18 cellular contexts compared by ENCODE assay signal in the genomic region with DNA sequence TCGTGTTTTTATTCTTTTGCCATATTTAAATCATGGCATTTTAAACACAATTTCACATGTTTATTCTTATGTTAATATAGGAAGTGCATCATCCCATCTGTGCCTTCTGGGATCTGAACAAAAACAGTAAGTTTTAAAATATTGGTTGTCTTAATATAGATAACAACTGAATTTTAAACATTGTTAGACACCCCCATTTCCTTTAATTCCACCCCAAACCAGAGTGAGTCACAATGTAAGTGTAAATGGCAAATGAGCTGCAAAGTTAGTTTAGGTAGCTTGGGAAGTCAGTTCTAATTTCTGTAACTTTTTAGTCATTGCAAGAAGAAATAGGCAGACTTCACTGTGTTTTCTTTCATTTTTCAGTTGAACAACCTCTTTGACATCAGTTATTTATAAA.
A peak's percentile ranks its signal among the peaks of the same experiment; 100 is the strongest.
DNase-seq lines count a peak whose midpoint lies in the region; ATAC-seq, FAIRE-seq and TF ChIP-seq lines count a peak whose summit lies in the region.
"Had no signal": no experiment of that assay in that cellular context is flagged by ENCODE, and none has a peak within 500 bp of the region (broad histone marks: within the 10 kb centered on the region; RNA-seq: fewer than 3 reads in every experiment).

No MANE protein-coding gene starts in this region.

- H3F3A ChIP-seq in SK-N-SH (replicated peaks; ENCODE audit: insufficient read depth): peaks cover 49% of the 10 kb centered on the region
- peaks cover 11% of the 10 kb centered on the region for H3F3A ChIP-seq in GM23248 (ENCODE audit: insufficient read depth)
- H3F3A ChIP-seq in PC-3 (ENCODE audit: low read length, unreplicated experiment): no peaks in the 10 kb centered on the region

- CTCF ChIA-PET in SK-N-SH (lab: Yijun Ruan, JAX) (no interaction called here), Panc1 (lab: Charles Lee) (no interaction called here), endothelial cell of umbilical vein (lab: Charles Lee) (interaction anchor here (0.8 to 1.5 kb wide), 4 partner anchors 12 to 102 kb away, joined by 3 to 5 read pairs (median 4); no protein-coding TSS in a partner anchor), PC-3 (lab: Charles Lee) (no interaction called here)

- intact Hi-C loops in Panc1 (cut with micrococcal nuclease; ENCODE audit: unreplicated experiment): no loop called here
- intact Hi-C loops in endothelial cell of umbilical vein (cut with micrococcal nuclease): loop anchor here (10.0 kb wide), 2 partner anchors 435 to 535 kb away; partner anchors contain the start of gene HIVEP2
- intact Hi-C loops in PC-3 (cut with micrococcal nuclease): no loop called here

- no peak for TF ChIP-seq EP300 in SK-N-SH (IDR thresholded peaks at IDR 0.05; ENCODE audit: borderline replicate concordance in 1 of 2, low read depth in 1 of 2, low read length in 1 of 2)

- H3K4me2 ChIP-seq in SK-N-SH (no peak overlapping the region), GM23248 (ENCODE audit: unreplicated experiment) (no peak overlapping the region), endothelial cell of umbilical vein (ENCODE audit: insufficient read depth, low read length) (peak overlapping the region; percentile 85), PC-3 (ENCODE audit: low read length) (no peak overlapping the region)
- H3K4me2 ChIP-seq: A549 had no signal

- no peaks in the 10 kb centered on the region for H3K9me2 ChIP-seq in SK-N-SH
- H3K9me2 ChIP-seq in GM23248 (ENCODE audit: insufficient read depth): no peaks in the 10 kb centered on the region
- no peaks in the 10 kb centered on the region for H3K9me2 ChIP-seq in PC-3 (replicated peaks; ENCODE audit: low read length)

- H3K79me2 ChIP-seq in SK-N-SH (ENCODE audit: insufficient read depth) (peaks cover 8% of the 10 kb centered on the region), GM23248 (ENCODE audit: insufficient read depth) (no peaks in the 10 kb centered on the region), endothelial cell of umbilical vein (ENCODE audit: control insufficient read depth, insufficient read depth, low read length) (peaks cover 2% of the 10 kb centered on the region), PC-3 (ENCODE audit: low read length) (no peaks in the 10 kb centered on the region)

- H3K9me1 ChIP-seq in endothelial cell of umbilical vein (replicated peaks; ENCODE audit: control insufficient read depth, extremely low read depth, insufficient read depth, low read length): no peaks in the 10 kb centered on the region

- H3K9ac ChIP-seq in SK-N-SH (no peak overlapping the region), GM23248 (no peak overlapping the region), endothelial cell of umbilical vein (replicated peaks; ENCODE audit: extremely low read depth, insufficient read depth, low read length) (peak overlapping the region; percentile 48), PC-3 (ENCODE audit: low read length) (no peak overlapping the region)

- 18% methylated on average over 1 of the region's 1 CpG for WGBS in SK-N-SH (ENCODE audit: low lambda C conversion rate)
- WGBS in GM23248 (ENCODE audit: low coverage in 1 of 2, low lambda C conversion rate in 2 of 2, missing lambda C conversion rate in 2 of 2), 2 experiments: 58 to 67% methylated on average over 1 of the region's 1 CpG

- peak; percentile 18 for FAIRE-seq in endothelial cell of umbilical vein (lab: Jason Lieb, UNC)
- FAIRE-seq: A549, D721Med, G401.6, GM12891, H1 had no signal

- H3K27ac ChIP-seq in SK-N-SH (ENCODE audit: low read depth in 2 of 2, low read length in 1 of 2) (peak overlapping the region; percentile 47 to 98; a peak in 3 of 4 replicates), GM23248 (no peak overlapping the region), Panc1 (ENCODE audit: low read length) (peak overlapping the region; percentile 70), endothelial cell of umbilical vein (ENCODE audit: insufficient read depth, low read depth, low read length) (peak overlapping the region; percentile 97), PC-3 (ENCODE audit: low read length) (no peak overlapping the region)
- H3K27ac ChIP-seq: 22Rv1, A549, C4-2B had no signal

- H4K20me1 ChIP-seq in SK-N-SH (ENCODE audit: insufficient read depth) (no peaks in the 10 kb centered on the region), GM23248 (ENCODE audit: insufficient read depth) (no peaks in the 10 kb centered on the region), endothelial cell of umbilical vein (replicated peaks; ENCODE audit: control insufficient read depth, extremely low read depth, insufficient read depth, low read length) (no peaks in the 10 kb centered on the region), PC-3 (ENCODE audit: low read length) (no peaks in the 10 kb centered on the region)

- dilution Hi-C loops in endothelial cell of umbilical vein (cut with MboI; ENCODE audit: extremely low pct_ligation_motif_present, low sequenced_read_pairs): no loop called here

- no peak overlapping the region for H3K4me3 ChIP-seq in SK-N-SH (ENCODE audit: low read depth in 2 of 2, low read length in 1 of 2)
- no peak overlapping the region for H3K4me3 ChIP-seq in GM23248
- no peak overlapping the region for H3K4me3 ChIP-seq in Panc1 (ENCODE audit: low read depth in 2 of 2, low read length in 2 of 2)
- H3K4me3 ChIP-seq in endothelial cell of umbilical vein (replicated peaks in 1 of 3; ENCODE audit: insufficient read depth in 1 of 3, low read depth in 1 of 3, low read length in 3 of 3): peak overlapping the region in 1 of 3 experiments; percentile 11
- no peak overlapping the region for H3K4me3 ChIP-seq in PC-3 (ENCODE audit: low read length)
- H3K4me3 ChIP-seq: A549 had no signal

- DNase-seq in SK-N-SH (no peak), GM23248 (no peak), Panc1 (ENCODE audit: low read depth, low spot score) (no peak), endothelial cell of umbilical vein (ENCODE audit: low read depth, low spot score) (peak; percentile 69), NCI-H82 (lab: John Stamatoyannopoulos, UW) (no peak), PC-3 (no peak)
- DNase-seq: AML-193; Caco-2; CD4-positive, alpha-beta T cell; H9 had no signal

- H3K36me3 ChIP-seq in SK-N-SH (replicated peaks in 1 of 2; ENCODE audit: control insufficient read depth in 1 of 2, insufficient read depth in 2 of 2, low read length in 1 of 2): peaks cover 47 to 48% of the 10 kb centered on the region in 2 experiments
- H3K36me3 ChIP-seq in GM23248 (ENCODE audit: low read depth): no peaks in the 10 kb centered on the region
- peaks cover 59% of the 10 kb centered on the region for H3K36me3 ChIP-seq in Panc1 (ENCODE audit: control insufficient read depth, insufficient read depth, low read length)
- peaks cover 4 to 5% of the 10 kb centered on the region in 2 experiments for H3K36me3 ChIP-seq in endothelial cell of umbilical vein (ENCODE audit: control insufficient read depth in 2 of 2, extremely low read depth in 1 of 2, insufficient read depth in 2 of 2, low read length in 2 of 2)
- peaks cover 32% of the 10 kb centered on the region; the same call in 1 of the 2 replicates for H3K36me3 ChIP-seq in PC-3 (ENCODE audit: low read depth, low read length)

- TF ChIP-seq RAD21 in SK-N-SH (IDR thresholded peaks at IDR 0.05; ENCODE audit: low read length): no peak

- no TSS peak for BruUV-seq in Panc1 (replicated peaks; lab: Mats Ljungman, UMichigan)
- no TSS peak for BruUV-seq in endothelial cell of umbilical vein (replicated peaks; lab: Mats Ljungman, UMichigan)
- BruUV-seq in PC-3 (replicated peaks; lab: Mats Ljungman, UMichigan): no TSS peak

- in situ Hi-C loops in GM23248 (cut with MboI) (no loop called here), Panc1 (cut with HindIII; ENCODE audit: low pct_unique_long_range_greater_than_20kb, low sequenced_read_pairs) (no loop called here)

- TF ChIP-seq CTCF in SK-N-SH (IDR thresholded peaks at IDR 0.05) (no peak), Panc1 (IDR thresholded peaks at IDR 0.05) (no peak), endothelial cell of umbilical vein (IDR thresholded peaks at IDR 0.05; ENCODE audit: extremely low read depth in 1 of 2, insufficient read depth in 1 of 2, low read depth in 1 of 2, low read length in 2 of 2) (no peak), PC-3 (conservative IDR thresholded peaks at IDR 0.05; ENCODE audit: low read depth, low read length) (no peak)

- H3K27me3 ChIP-seq in SK-N-SH (ENCODE audit: insufficient read depth) (no peaks in the 10 kb centered on the region), GM23248 (replicated peaks; ENCODE audit: insufficient read depth) (no peaks in the 10 kb centered on the region), Panc1 (ENCODE audit: control insufficient read depth, insufficient read depth, low read length) (no peaks in the 10 kb centered on the region), endothelial cell of umbilical vein (ENCODE audit: control insufficient read depth in 2 of 2, insufficient read depth in 2 of 2, low read length in 2 of 2) (no peaks in the 10 kb centered on the region), PC-3 (ENCODE audit: low read length) (no peaks in the 10 kb centered on the region)

- no peaks in the 10 kb centered on the region for H3K9me3 ChIP-seq in SK-N-SH
- H3K9me3 ChIP-seq in GM23248 (ENCODE audit: low read depth): no peaks in the 10 kb centered on the region
- H3K9me3 ChIP-seq in Panc1 (ENCODE audit: control insufficient read depth, insufficient read depth, low read depth, low read length): no peaks in the 10 kb centered on the region
- no peaks in the 10 kb centered on the region for H3K9me3 ChIP-seq in endothelial cell of umbilical vein (replicated peaks; ENCODE audit: control insufficient read depth, insufficient read depth, low read length)
- H3K9me3 ChIP-seq in PC-3 (ENCODE audit: low read length): no peaks in the 10 kb centered on the region
- H3K9me3 ChIP-seq: A549, Caco-2 had no signal

- POLR2A ChIA-PET in SK-N-SH (lab: Yijun Ruan, JAX) (no interaction called here), Panc1 (lab: Charles Lee) (no interaction called here), endothelial cell of umbilical vein (lab: Charles Lee) (no interaction called here), PC-3 (lab: Charles Lee; ENCODE audit: unreplicated experiment) (no interaction called here)

- TF ChIP-seq POLR2A in endothelial cell of umbilical vein (IDR thresholded peaks at IDR 0.05; ENCODE audit: low read depth, low read length): no peak

- H2AFZ ChIP-seq in SK-N-SH (ENCODE audit: low read depth) (no peak overlapping the region), GM23248 (0 out of 2 replicates have a peak overlapping the region, but pooled peaks have one; percentile 24), endothelial cell of umbilical vein (ENCODE audit: low read depth, low read length) (no peak overlapping the region), PC-3 (ENCODE audit: low read length) (no peak overlapping the region)

- ATAC-seq in SK-N-SH treated with all-trans-retinoic acid at 6 μM for 48 hours: no peak
- no peak for ATAC-seq in Panc1
- no peak for ATAC-seq in PC-3
- ATAC-seq: A549 had no signal

- H3K4me1 ChIP-seq in SK-N-SH (ENCODE audit: control insufficient read depth in 1 of 2, insufficient read depth in 2 of 2, low read depth in 1 of 2, low read length in 1 of 2) (peaks cover 0 to 12% of the 10 kb centered on the region in 2 experiments; a peak in 2 of 4 replicates), GM23248 (ENCODE audit: insufficient read depth) (peaks cover 42% of the 10 kb centered on the region), Panc1 (ENCODE audit: control insufficient read depth, insufficient read depth, low read length) (peaks cover 52% of the 10 kb centered on the region), endothelial cell of umbilical vein (ENCODE audit: control insufficient read depth, extremely low read depth, insufficient read depth, low read length) (peaks cover 98% of the 10 kb centered on the region), PC-3 (ENCODE audit: insufficient read depth, low read length) (peaks cover 35% of the 10 kb centered on the region)
- H3K4me1 ChIP-seq: Caco-2 had no signal

Comparison
In these comparisons a context has a peak if more than half of its experiments do, and no peak if none do; other contexts are left out.
1. H3K27ac ChIP-seq: peak in SK-N-SH (2 of 2), Panc1 (single experiment) and endothelial cell of umbilical vein (single experiment); none in GM23248 (single experiment) and PC-3 (single experiment).